ENCODE assay signal across 8 cellular contexts in genomic region chr2:190343500-190344274, GRCh38. TPM values are rescaled to one million over a fixed set of nuclear protein-coding genes. Genes with fewer than 3 reads are reported as not detected.
DNase-seq lines count a peak whose midpoint lies in the region; ATAC-seq, FAIRE-seq and TF ChIP-seq lines count a peak whose summit lies in the region.

A gene with protein sequence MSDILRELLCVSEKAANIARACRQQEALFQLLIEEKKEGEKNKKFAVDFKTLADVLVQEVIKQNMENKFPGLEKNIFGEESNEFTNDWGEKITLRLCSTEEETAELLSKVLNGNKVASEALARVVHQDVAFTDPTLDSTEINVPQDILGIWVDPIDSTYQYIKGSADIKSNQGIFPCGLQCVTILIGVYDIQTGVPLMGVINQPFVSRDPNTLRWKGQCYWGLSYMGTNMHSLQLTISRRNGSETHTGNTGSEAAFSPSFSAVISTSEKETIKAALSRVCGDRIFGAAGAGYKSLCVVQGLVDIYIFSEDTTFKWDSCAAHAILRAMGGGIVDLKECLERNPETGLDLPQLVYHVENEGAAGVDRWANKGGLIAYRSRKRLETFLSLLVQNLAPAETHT (plus strand): TSS chr2:190343589. CDS start chr2:190360103, 16,514 bp downstream.

- no peaks in the 10 kb centered on the region for H3K9me3 ChIP-seq in HepG2 (ENCODE audit: low read length)

- H3K27me3 ChIP-seq in HepG2 (ENCODE audit: control insufficient read depth in 1 of 2, insufficient read depth in 2 of 2, low read length in 2 of 2) = no peaks in the 10 kb centered on the region

- peak within 1 kb of the TSS; percentile 71 to 92 (median 75) for H3K4me3 ChIP-seq in HepG2 (replicated peaks in 1 of 3; ENCODE audit: insufficient read depth in 1 of 3, low read depth in 2 of 3, low read length in 3 of 3)

- no peaks in the 10 kb centered on the region for H3K36me3 ChIP-seq in HepG2 (replicated peaks in 1 of 2; ENCODE audit: control insufficient read depth in 1 of 2, insufficient read depth in 2 of 2, low read length in 2 of 2)

- peaks cover 50% of the 10 kb centered on the region for H3K4me1 ChIP-seq in HepG2 (ENCODE audit: insufficient read depth, low read length)

- ATAC-seq in GM18499 (IDR thresholded peaks at IDR 0.05; ENCODE audit: insufficient read depth, unreplicated experiment) = peak; percentile 15
- ATAC-seq in HG02798 (IDR thresholded peaks at IDR 0.05; ENCODE audit: poor library complexity, unreplicated experiment) = peak; percentile 61
- peak; percentile 88 for ATAC-seq in HepG2

- CTCF ChIA-PET in HepG2 (lab: Yijun Ruan, JAX; ENCODE audit: low intra/inter-chr PET ratio, low total read pairs) = interaction anchor here (1.4 to 3.0 kb wide), 2 partner anchors 29 to 167 kb away, joined by 8 to 31 read pairs; no protein-coding TSS in a partner anchor

- no peak for TF ChIP-seq EP300 in HepG2 (IDR thresholded peaks at IDR 0.05; ENCODE audit: low read depth in 2 of 2, low read length in 2 of 2)
- no peak; the same call in none of the 2 replicates for TF ChIP-seq EP300 in HepG2 (CRISPR knock-in tag; IDR thresholded peaks at IDR 0.05; ENCODE audit: borderline replicate concordance)

- peak within 1 kb of the TSS; percentile 58 for H2AFZ ChIP-seq in HepG2 (ENCODE audit: low read length)

- H3K79me2 ChIP-seq in HepG2 (ENCODE audit: insufficient read depth, low read length) = no peaks in the 10 kb centered on the region

- POLR2A ChIA-PET in HepG2 (lab: Yijun Ruan, JAX) = interaction anchor here (0.7 to 3.1 kb wide), 6 partner anchors 9 to 190 kb away, joined by 3 to 36 read pairs (median 4); partner anchors contain the start of gene HIBCH

- in situ Hi-C loops in HepG2 (cut with HindIII; ENCODE audit: extremely low pct_ligation_motif_present, low pct_unique_long_range_greater_than_20kb) = loop anchor here (25.0 kb wide), 1 partner anchor 169 kb away; no protein-coding TSS in a partner anchor

- peak within 1 kb of the TSS; percentile 80 for H3K9ac ChIP-seq in HepG2 (ENCODE audit: insufficient read depth, low read depth, low read length)

- peak in 1 of 2 experiments; percentile 30; a peak in 1 of 4 replicates for TF ChIP-seq POLR2A in HepG2 (IDR thresholded peaks at IDR 0.05; ENCODE audit: insufficient read depth in 1 of 2, low read depth in 2 of 2, low read length in 2 of 2)

- peak within 1 kb of the TSS; percentile 59 for H3K27ac ChIP-seq in HepG2 (ENCODE audit: extremely low read length, insufficient read depth, low read length)

- no peaks in the 10 kb centered on the region for H4K20me1 ChIP-seq in HepG2 (ENCODE audit: insufficient read depth, low read length)

- peak within 1 kb of the TSS; percentile 77 for H3K4me2 ChIP-seq in HepG2 (ENCODE audit: low read depth, low read length)

- peak; percentile 77; the same call in 1 of the 2 replicates for TF ChIP-seq RAD21 in HepG2 (CRISPR knock-in tag; IDR thresholded peaks at IDR 0.05)

- FAIRE-seq in HepG2 (lab: Jason Lieb, UNC) = no peak

- no peak for TF ChIP-seq CTCF in HepG2 (CRISPR knock-in tag; IDR thresholded peaks at IDR 0.05)

- BruUV-seq in HepG2 (replicated peaks; lab: Mats Ljungman, UMichigan) = no TSS peak

- intact Hi-C loops in HepG2 (cut with micrococcal nuclease; ENCODE audit: unreplicated experiment) = loop anchor here (1.0 to 5.0 kb wide), 2 partner anchors 29 to 169 kb away; no protein-coding TSS in a partner anchor

- WGBS in HepG2 (ENCODE audit: low lambda C conversion rate) = 8% methylated on average over 58 of the region's 103 CpGs

- DNase-seq in A172 (ENCODE audit: low spot score) (peak; percentile 73), NCI-H2171 treated with DMSO at 0.1 percent for 48 hours (lab: John Stamatoyannopoulos, UW) (peak; percentile 57), ecto neural progenitor cell (ENCODE audit: low spot score) (peak; percentile 76), HepG2 (ENCODE audit: low spot score) (no peak)
- peak; percentile 19 for DNase-seq in activated CD4-positive, alpha-beta T cell treated with anti-CD3 and anti-CD28 coated beads, Interleukin-2, amount 50 U/mL, for 4 hours
- DNase-seq in stimulated activated CD4-positive, alpha-beta T cell treated with anti-CD3 and anti-CD28 coated beads, Interleukin-4, amount 100 ng/mL, for 4 hours = peak; percentile 29 to 39

TF ChIP-seq in HepG2, 621 proteins besides CTCF, POLR2A, EP300 and RAD21 (continues in another document):
- TF ChIP-seq, protein P1, sequence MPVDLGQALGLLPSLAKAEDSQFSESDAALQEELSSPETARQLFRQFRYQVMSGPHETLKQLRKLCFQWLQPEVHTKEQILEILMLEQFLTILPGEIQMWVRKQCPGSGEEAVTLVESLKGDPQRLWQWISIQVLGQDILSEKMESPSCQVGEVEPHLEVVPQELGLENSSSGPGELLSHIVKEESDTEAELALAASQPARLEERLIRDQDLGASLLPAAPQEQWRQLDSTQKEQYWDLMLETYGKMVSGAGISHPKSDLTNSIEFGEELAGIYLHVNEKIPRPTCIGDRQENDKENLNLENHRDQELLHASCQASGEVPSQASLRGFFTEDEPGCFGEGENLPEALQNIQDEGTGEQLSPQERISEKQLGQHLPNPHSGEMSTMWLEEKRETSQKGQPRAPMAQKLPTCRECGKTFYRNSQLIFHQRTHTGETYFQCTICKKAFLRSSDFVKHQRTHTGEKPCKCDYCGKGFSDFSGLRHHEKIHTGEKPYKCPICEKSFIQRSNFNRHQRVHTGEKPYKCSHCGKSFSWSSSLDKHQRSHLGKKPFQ (CRISPR knock-in tag; IDR thresholded peaks at IDR 0.05; ENCODE audit: insufficient replicate concordance) = no peak
- TF ChIP-seq, protein P2, sequence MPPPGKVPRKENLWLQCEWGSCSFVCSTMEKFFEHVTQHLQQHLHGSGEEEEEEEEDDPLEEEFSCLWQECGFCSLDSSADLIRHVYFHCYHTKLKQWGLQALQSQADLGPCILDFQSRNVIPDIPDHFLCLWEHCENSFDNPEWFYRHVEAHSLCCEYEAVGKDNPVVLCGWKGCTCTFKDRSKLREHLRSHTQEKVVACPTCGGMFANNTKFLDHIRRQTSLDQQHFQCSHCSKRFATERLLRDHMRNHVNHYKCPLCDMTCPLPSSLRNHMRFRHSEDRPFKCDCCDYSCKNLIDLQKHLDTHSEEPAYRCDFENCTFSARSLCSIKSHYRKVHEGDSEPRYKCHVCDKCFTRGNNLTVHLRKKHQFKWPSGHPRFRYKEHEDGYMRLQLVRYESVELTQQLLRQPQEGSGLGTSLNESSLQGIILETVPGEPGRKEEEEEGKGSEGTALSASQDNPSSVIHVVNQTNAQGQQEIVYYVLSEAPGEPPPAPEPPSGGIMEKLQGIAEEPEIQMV (CRISPR knock-in tag; IDR thresholded peaks at IDR 0.05; ENCODE audit: low read depth) = peak; percentile 87
- peak; percentile 69; the same call in 1 of the 2 replicates for TF ChIP-seq ZNF720 (CRISPR knock-in tag; IDR thresholded peaks at IDR 0.05)
- TF ChIP-seq SRF (IDR thresholded peaks at IDR 0.05; ENCODE audit: low read depth, low read length) = no peak
- TF ChIP-seq SALL2 (CRISPR knock-in tag; IDR thresholded peaks at IDR 0.05) = peak; percentile 92; the same call in 1 of the 2 replicates
- TF ChIP-seq RBAK (CRISPR knock-in tag; IDR thresholded peaks at IDR 0.05) = no peak
- TF ChIP-seq, protein P3, sequence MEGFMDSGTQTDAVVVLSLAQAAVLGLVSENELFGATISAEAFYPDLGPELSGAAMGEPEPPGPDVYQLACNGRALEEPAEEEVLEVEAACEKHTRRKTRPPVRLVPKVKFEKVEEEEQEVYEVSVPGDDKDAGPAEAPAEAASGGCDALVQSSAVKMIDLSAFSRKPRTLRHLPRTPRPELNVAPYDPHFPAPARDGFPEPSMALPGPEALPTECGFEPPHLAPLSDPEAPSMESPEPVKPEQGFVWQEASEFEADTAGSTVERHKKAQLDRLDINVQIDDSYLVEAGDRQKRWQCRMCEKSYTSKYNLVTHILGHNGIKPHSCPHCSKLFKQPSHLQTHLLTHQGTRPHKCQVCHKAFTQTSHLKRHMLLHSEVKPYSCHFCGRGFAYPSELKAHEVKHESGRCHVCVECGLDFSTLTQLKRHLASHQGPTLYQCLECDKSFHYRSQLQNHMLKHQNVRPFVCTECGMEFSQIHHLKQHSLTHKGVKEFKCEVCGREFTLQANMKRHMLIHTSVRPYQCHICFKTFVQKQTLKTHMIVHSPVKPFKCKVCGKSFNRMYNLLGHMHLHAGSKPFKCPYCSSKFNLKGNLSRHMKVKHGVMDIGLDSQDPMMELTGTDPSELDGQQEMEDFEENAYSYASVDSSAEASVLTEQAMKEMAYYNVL (CRISPR knock-in tag; IDR thresholded peaks at IDR 0.05; ENCODE audit: borderline replicate concordance) = peak; percentile 60; the same call in 1 of the 2 replicates
- peak; percentile 95 for TF ChIP-seq IKZF4 (CRISPR knock-in tag; IDR thresholded peaks at IDR 0.05; ENCODE audit: borderline replicate concordance, low read depth, not compliant biosample characterization)

RNA-seq across cellular contexts. Expression of the gene that starts here (rescaled TPM):
- 9.8 and 11.4 TPM in 2 replicates for total RNA-seq in A172 (2014; rRNA removed; shearing (Covaris generic))
- 13.3 and 15.2 TPM in 2 replicates for total RNA-seq in HepG2 (2016; rRNA removed; fragmentation: Illumina TruSeq; extraction: Trizol)
- 6.0 and 8.5 TPM in 2 replicates for total RNA-seq in HepG2 (2016; cell fraction: cytosol; rRNA removed; fragmentation: Illumina TruSeq; extraction: Trizol; ENCODE audit: low read depth)
- total RNA-seq in HepG2 (2016; cell fraction: insoluble cytoplasmic fraction; rRNA removed; fragmentation: Illumina TruSeq; extraction: Trizol) = 11.4 and 14.0 TPM in 2 replicates
- 12.0 and 14.5 TPM in 2 replicates for total RNA-seq in HepG2 (2016; cell fraction: membrane; rRNA removed; fragmentation: Illumina TruSeq; extraction: Trizol)
- total RNA-seq in HepG2 (2016; cell fraction: nucleus; rRNA removed; fragmentation: Illumina TruSeq; extraction: Trizol) = 6.6 and 8.8 TPM in 2 replicates
- 10.0 and 10.5 TPM in 2 replicates for polyA plus RNA-seq in HepG2 (2011; rRNA removed)
- 5.7 and 7.3 TPM in 2 replicates for polyA plus RNA-seq in HepG2 (2011; cell fraction: cytosol; rRNA removed)
- polyA plus RNA-seq in HepG2 (2011; cell fraction: nucleus; rRNA removed) = 10.0 and 11.1 TPM in 2 replicates
- polyA plus RNA-seq in HepG2 (2012) = 23.9 and 28.9 TPM in 2 replicates
- polyA plus RNA-seq in HepG2 (2016; cell fraction: cytosol; fragmentation: Illumina TruSeq; extraction: Trizol; ENCODE audit: low read depth) = 7.9 and 9.4 TPM in 2 replicates
- polyA plus RNA-seq in HepG2 (2016; cell fraction: insoluble cytoplasmic fraction; fragmentation: Illumina TruSeq; extraction: Trizol; ENCODE audit: low read depth) = 18.0 and 18.7 TPM in 2 replicates
- polyA plus RNA-seq in HepG2 (2016; cell fraction: membrane; fragmentation: Illumina TruSeq; extraction: Trizol; ENCODE audit: low read depth) = 12.1 and 13.1 TPM in 2 replicates
- polyA plus RNA-seq in HepG2 (2016; cell fraction: nucleus; fragmentation: Illumina TruSeq; extraction: Trizol; ENCODE audit: insufficient read depth, low read depth) = 22.8 and 23.1 TPM in 2 replicates
- 4.8 and 5.3 TPM in 2 replicates for polyA minus RNA-seq in HepG2 (2011; rRNA and poly(A)+ RNA removed; ENCODE audit: low replicate concordance)
- 8.2 and 11.3 TPM in 2 replicates for polyA minus RNA-seq in HepG2 (2011; cell fraction: cytosol; rRNA and poly(A)+ RNA removed)
- 8.2 and 8.7 TPM in 2 replicates for polyA minus RNA-seq in HepG2 (2011; cell fraction: nucleus; rRNA and poly(A)+ RNA removed)

Comparison
In these comparisons a context has a peak if more than half of its experiments do, and no peak if none do; other contexts are left out.
1. ATAC-seq: peak in every context shown above with its lines; median percentile 88 in HepG2; 61 in HG02798; 15 in GM18499.